ENCODE assay signal across 8 cellular contexts in genomic region chr1:17438176-17438976, GRCh38. TPM values are rescaled to one million over a fixed set of nuclear protein-coding genes. Genes with fewer than 3 reads are reported as not detected.
DNase-seq lines count a peak whose midpoint lies in the region; ATAC-seq and TF ChIP-seq lines count a peak whose summit lies in the region.

No MANE protein-coding gene starts in this region.

- peaks cover 27% of the 10 kb centered on the region for H3K36me3 Mint-ChIP-seq in CD8-positive, alpha-beta T cell

- intact Hi-C loops in CD8-positive, alpha-beta T cell (cut with DNase I, micrococcal nuclease) = loop anchor here (2.0 to 10.0 kb wide), 5 partner anchors 384 to 1824 kb away; partner anchors contain the start of genes DDI2 (in 1 of the 2), SDHB (in 1 of the 2), SZRD1 (in 1 of the 2) and UBR4 (in 1 of the 2)

- H3K9me3 ChIP-seq in CD8-positive, alpha-beta T cell (ENCODE audit: low read length) = no peaks in the 10 kb centered on the region

- peak overlapping the region; percentile 80 for H3K27ac ChIP-seq in CD8-positive, alpha-beta T cell (ENCODE audit: low read depth, low read length)
- H3K27ac ChIP-seq in angular gyrus (ENCODE audit: low read depth, low read length) = peak overlapping the region; percentile 74

- H3K4me3 ChIP-seq in CD8-positive, alpha-beta T cell (ENCODE audit: low read depth, low read length) = peak overlapping the region; percentile 98

- H3K4me1 Mint-ChIP-seq in CD8-positive, alpha-beta T cell (ENCODE audit: low read depth) = peaks cover 45% of the 10 kb centered on the region

- peak; percentile 10 to 80 (median 58) for DNase-seq in CD8-positive, alpha-beta T cell
- DNase-seq in Kasumi-1 (lab: John Stamatoyannopoulos, UW) (peak; percentile 69 to 73), T-helper 2 cell (peak; percentile 31 to 77 (median 56)), hepatic stellate cell (ENCODE audit: low spot score) (peak; percentile 67), retina (peak; percentile 70)

- no peak for TF ChIP-seq CTCF in CD8-positive, alpha-beta T cell (IDR thresholded peaks at IDR 0.05)

- POLR2A ChIA-PET in CD8-positive, alpha-beta T cell (lab: Charles Lee) = interaction anchor here (1.0 to 1.1 kb wide), 2 partner anchors 9 to 12 kb away, joined by 3 read pairs; no protein-coding TSS in a partner anchor

- H3K9me3 Mint-ChIP-seq in CD8-positive, alpha-beta T cell = no peaks in the 10 kb centered on the region

- H3K27me3 Mint-ChIP-seq in CD8-positive, alpha-beta T cell (ENCODE audit: low read depth) = no peaks in the 10 kb centered on the region

- peaks cover 43% of the 10 kb centered on the region for H3K4me1 ChIP-seq in CD8-positive, alpha-beta T cell (ENCODE audit: insufficient read depth, low read length)

- H3K36me3 ChIP-seq in CD8-positive, alpha-beta T cell (ENCODE audit: insufficient read depth, low read length) = peaks cover 3% of the 10 kb centered on the region

- peak; percentile 40 for ATAC-seq in CD8-positive, alpha-beta T cell
- peak; percentile 38 for ATAC-seq in GM21367 (IDR thresholded peaks at IDR 0.05; ENCODE audit: unreplicated experiment)
- ATAC-seq in GM21447 (IDR thresholded peaks at IDR 0.05; ENCODE audit: unreplicated experiment) = no peak

- CTCF ChIA-PET in CD8-positive, alpha-beta T cell (lab: Charles Lee) = interaction anchor here (1.3 to 2.3 kb wide), 2 partner anchors 20 to 32 kb away, joined by 3 to 7 read pairs; no protein-coding TSS in a partner anchor

- peak overlapping the region; percentile 97 for H3K27ac Mint-ChIP-seq in CD8-positive, alpha-beta T cell

- no peaks in the 10 kb centered on the region for H3K27me3 ChIP-seq in CD8-positive, alpha-beta T cell (ENCODE audit: insufficient read depth, low read length)

- peak overlapping the region; percentile 97 for H3K4me3 Mint-ChIP-seq in CD8-positive, alpha-beta T cell

RNA-seq across cellular contexts. Expression of gene RCC2, which starts 1.1 kb away (rescaled TPM):
- 10 to 100 TPM; 25.4 to 28.0 TPM for total RNA-seq in CD8-positive, alpha-beta T cell
